1 cellular context compared by ENCODE assay signal in the genomic region with DNA sequence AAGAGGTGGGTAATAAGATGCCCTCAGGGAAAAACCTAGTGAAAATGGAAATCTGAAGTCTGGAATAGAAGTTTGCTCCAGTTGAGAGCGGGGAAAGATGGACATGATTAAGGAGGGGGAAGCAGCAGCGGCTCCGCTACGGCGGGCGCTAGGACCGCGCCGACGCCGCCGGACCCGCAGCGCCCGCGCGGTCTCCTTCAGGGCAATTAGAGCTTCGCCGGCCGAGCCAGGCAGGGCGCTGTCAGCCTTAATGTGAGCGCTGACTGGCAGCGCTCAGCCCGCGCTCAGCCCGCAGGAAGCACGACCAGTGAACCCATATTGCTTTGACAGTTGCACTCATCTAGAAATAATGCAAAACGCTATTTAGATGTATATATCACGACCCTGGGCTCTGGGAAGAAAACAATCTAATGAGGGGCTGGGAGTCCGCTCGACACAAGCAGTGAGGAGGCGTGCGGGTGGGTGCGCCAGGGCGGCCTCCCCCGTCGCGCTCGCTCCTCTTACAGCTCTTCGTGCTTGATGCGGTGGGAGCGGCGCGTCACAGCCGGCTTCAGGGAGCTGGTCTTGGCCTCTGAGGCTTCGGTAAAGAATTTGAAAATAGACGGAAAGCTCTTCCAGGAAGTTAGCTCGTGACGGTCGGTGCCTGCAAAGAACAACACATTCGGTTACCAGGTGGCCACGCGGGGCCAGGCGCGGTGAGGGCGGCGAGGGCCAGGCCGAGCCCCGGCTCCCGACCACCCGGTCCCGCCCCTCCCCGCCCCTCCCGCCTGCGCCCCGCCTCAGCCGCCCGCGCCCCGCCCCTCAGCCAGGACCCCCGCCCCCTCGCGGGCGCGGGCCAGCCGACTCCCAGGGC.
TF ChIP-seq lines count a peak whose summit lies in the region.

No MANE protein-coding gene starts in this region.

TF ChIP-seq in GM12878, 131 proteins besides CTCF, POLR2A, EP300 and RAD21 (continued from another document):
- TF ChIP-seq TARDBP (IDR thresholded peaks at IDR 0.05; ENCODE audit: borderline replicate concordance) (0 out of 2 replicates have a peak, but pooled peaks have one; percentile 45), EED (IDR thresholded peaks at IDR 0.05; ENCODE audit: low read depth) (no peak), ZZZ3 (IDR thresholded peaks at IDR 0.05; ENCODE audit: control insufficient read depth, insufficient read length, low read depth) (no peak), RUNX3 (IDR thresholded peaks at IDR 0.05; ENCODE audit: low read length) (peak; percentile 64), CHD2 (IDR thresholded peaks at IDR 0.05; ENCODE audit: borderline replicate concordance, low read depth, low read length) (no peak), FOXM1 (IDR thresholded peaks at IDR 0.05; ENCODE audit: low read depth, low read length) (no peak), KLF5 (IDR thresholded peaks at IDR 0.05; ENCODE audit: partially characterized antibody) (no peak), SRF (IDR thresholded peaks at IDR 0.05; ENCODE audit: low read depth in 2 of 2, low read length in 2 of 2) (0 out of 4 replicates have a peak, but pooled peaks of 1 of the 2 experiments have one; percentile 36), BMI1 (IDR thresholded peaks at IDR 0.05; ENCODE audit: borderline replicate concordance) (no peak), ZBTB33 (IDR thresholded peaks at IDR 0.05) (no peak), BCL11A (IDR thresholded peaks at IDR 0.05; ENCODE audit: low read depth, low read length) (no peak)
